Comparison of ENCODE assay signal across 12 cellular contexts in the genomic region with DNA sequence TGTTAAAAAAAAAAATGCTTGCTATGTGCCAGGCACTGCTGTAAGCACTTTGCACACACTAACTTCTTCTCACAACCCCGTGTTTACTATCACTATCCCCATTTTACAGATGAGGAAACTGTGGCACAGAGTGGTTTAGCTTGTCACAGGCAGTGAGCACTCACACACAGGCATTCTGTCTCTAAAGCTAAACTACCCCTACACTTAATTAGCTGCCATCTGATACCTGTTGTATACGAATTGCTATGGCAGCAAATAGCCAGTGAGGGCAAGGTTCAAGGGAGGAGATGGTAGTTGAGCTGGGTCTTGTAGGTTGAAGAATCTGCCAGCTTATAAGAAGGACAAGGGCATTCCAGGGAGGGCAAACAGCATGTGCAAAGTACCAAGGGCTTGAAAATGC. TPM values are rescaled to one million over a fixed set of nuclear protein-coding genes. Genes with fewer than 3 reads are reported as not detected.
"Had no signal": no experiment of that assay in that cellular context is flagged by ENCODE, and none has a peak within 500 bp of the region (broad histone marks: within the 10 kb centered on the region; RNA-seq: fewer than 3 reads in every experiment).

No MANE protein-coding gene starts in this region.

- H3K36me3 ChIP-seq: brain microvascular endothelial cell, tibial nerve had no signal

- H3K9me3 ChIP-seq: tibial nerve had no signal

- H3K4me3 ChIP-seq: smooth muscle cell, tibial nerve had no signal

- H3K27me3 ChIP-seq: brain microvascular endothelial cell had no signal

- H3K27ac ChIP-seq: brain microvascular endothelial cell, tibial nerve had no signal

- DNase-seq: activated B cell treated with CpG ODN at 0.5 μM for 24 hours; activated CD4-positive, alpha-beta T cell treated with anti-CD3 and anti-CD28 coated beads, Interleukin-2, amount 10 ng/mL, durations not matched to agents 7 days and 5 days; activated CD8-positive, alpha-beta memory T cell treated with anti-CD3 and anti-CD28 coated beads for 24 hours; activated naive CD4-positive, alpha-beta T cell treated with anti-CD3 and anti-CD28 coated beads, Interleukin-2, amount 50 U/mL, for 16 hours; brain microvascular endothelial cell; hippocampal formation had no signal

- FAIRE-seq: TTC549 had no signal

RNA-seq across cellular contexts. Expression of a gene that starts 5.2 kb away (rescaled TPM):
- total RNA-seq: activated B cell treated with CpG ODN at 0.5 μM for 24 hours; activated CD4-positive, alpha-beta T cell treated with anti-CD3 and anti-CD28 coated beads, Interleukin-2, amount 10 ng/mL, durations not matched to agents 7 days and 5 days; epithelial cell of proximal tubule; kidney epithelial cell had no signal

RNA-seq across cellular contexts. Expression of a gene that starts 30.3 kb away (rescaled TPM):
- total RNA-seq: activated B cell treated with CpG ODN at 0.5 μM for 24 hours; activated CD4-positive, alpha-beta T cell treated with anti-CD3 and anti-CD28 coated beads, Interleukin-2, amount 10 ng/mL, durations not matched to agents 7 days and 5 days; kidney epithelial cell; smooth muscle cell; subcutaneous adipose tissue had no signal
